ENCODE assay signal across 9 cellular contexts in the genomic region with DNA sequence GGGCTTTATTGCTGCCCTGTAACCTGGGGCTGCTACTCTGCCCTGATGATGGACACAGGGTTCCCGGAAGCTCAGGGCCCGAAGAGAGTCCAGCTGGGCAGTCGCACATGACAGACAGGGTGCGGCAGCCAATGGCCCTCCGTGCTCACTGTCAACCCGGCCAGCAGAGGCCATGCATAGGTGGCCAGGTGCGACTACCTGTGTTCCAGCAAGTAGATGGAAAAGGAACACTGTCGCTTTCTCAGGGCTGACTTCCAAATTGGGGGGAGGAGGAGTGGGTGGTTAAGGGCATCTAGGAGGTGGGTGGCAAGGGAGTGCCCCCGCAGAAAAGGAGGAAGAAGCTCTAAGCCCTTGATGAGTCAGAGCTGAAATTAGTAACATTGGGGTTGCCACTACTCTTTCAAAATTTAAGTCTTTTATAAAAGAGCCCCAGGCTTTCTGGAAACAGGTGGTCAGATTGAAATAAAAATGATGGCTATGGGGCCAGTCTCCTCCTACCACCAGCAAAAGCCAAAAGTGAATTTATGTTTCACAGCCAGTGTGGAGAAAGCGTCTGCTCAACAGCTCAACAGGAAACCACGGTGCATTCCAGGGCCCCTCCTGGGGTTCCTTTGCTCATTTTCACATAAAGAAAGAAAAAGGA. TPM values are rescaled to one million over a fixed set of nuclear protein-coding genes. Genes with fewer than 3 reads are reported as not detected.
DNase-seq lines count a peak whose midpoint lies in the region; ATAC-seq and TF ChIP-seq lines count a peak whose summit lies in the region.
"Had no signal": no experiment of that assay in that cellular context is flagged by ENCODE, and none has a peak within 500 bp of the region (broad histone marks: within the 10 kb centered on the region; RNA-seq: fewer than 3 reads in every experiment).

No MANE protein-coding gene starts in this region.

- no peak for TF ChIP-seq EP300 in stomach (IDR thresholded peaks at IDR 0.05)

- H3K27me3 ChIP-seq in neutrophil, result no peaks in the 10 kb centered on the region
- no peaks in the 10 kb centered on the region for H3K27me3 ChIP-seq in stomach

- no peaks in the 10 kb centered on the region for H3K36me3 Mint-ChIP-seq in activated T-helper 1 cell treated with anti-CD3 and anti-CD28 coated beads, Interleukin-12 subunit alpha, Interleukin-12 subunit beta, Interleukin-2, Interleukin-4 antibody, amounts not matched to agents 30 ng/mL and 10 ng/mL and 1 ng/mL, durations not matched to agents 14 hours and 24 hours and 36 hours (ENCODE audit: low read depth)

- H3K9me3 ChIP-seq in neutrophil, result no peaks in the 10 kb centered on the region
- no peaks in the 10 kb centered on the region for H3K9me3 ChIP-seq in stomach

- H3K9me3 Mint-ChIP-seq in activated T-helper 1 cell treated with anti-CD3 and anti-CD28 coated beads, Interleukin-12 subunit alpha, Interleukin-12 subunit beta, Interleukin-2, Interleukin-4 antibody, amounts not matched to agents 30 ng/mL and 10 ng/mL and 1 ng/mL, durations not matched to agents 14 hours and 24 hours and 36 hours, result no peaks in the 10 kb centered on the region

- H3K4me1 ChIP-seq in neutrophil (ENCODE audit: control insufficient read depth in 1 of 2, insufficient read depth in 1 of 2, low read depth in 1 of 2, low read length in 1 of 2), result peaks cover 55 to 65% of the 10 kb centered on the region in 2 experiments
- H3K4me1 ChIP-seq in stomach, result peaks cover 13 to 40% (median 21%) of the 10 kb centered on the region in 4 donors

- in situ Hi-C loops in GM13976 (cut with MboI; ENCODE audit: low sequenced_read_pairs, unreplicated experiment), result no loop called here

- H3K27ac Mint-ChIP-seq in activated T-helper 1 cell treated with anti-CD3 and anti-CD28 coated beads, Interleukin-12 subunit alpha, Interleukin-12 subunit beta, Interleukin-2, Interleukin-4 antibody, amounts not matched to agents 30 ng/mL and 10 ng/mL and 1 ng/mL, durations not matched to agents 14 hours and 24 hours and 36 hours, result peak overlapping the region; percentile 23

- DNase-seq in GM13976 (ENCODE audit: low spot score) (peak; percentile 57), RKO (ENCODE audit: low spot score) (no peak), stomach (no peak), cortex of kidney (lab: John Stamatoyannopoulos, UW) (no peak)
- DNase-seq in activated T-helper 1 cell treated with anti-CD3 and anti-CD28 coated beads, Interleukin-12 subunit alpha, Interleukin-12 subunit beta, Interleukin-2, Interleukin-4 antibody, amounts not matched to agents 30 ng/mL and 10 ng/mL and 1 ng/mL, durations not matched to agents 14 hours and 24 hours and 36 hours (ENCODE audit: low spot score), result no peak
- DNase-seq: effector CD4-positive, alpha-beta T cell had no signal

- no peaks in the 10 kb centered on the region for H3K27me3 Mint-ChIP-seq in activated T-helper 1 cell treated with anti-CD3 and anti-CD28 coated beads, Interleukin-12 subunit alpha, Interleukin-12 subunit beta, Interleukin-2, Interleukin-4 antibody, amounts not matched to agents 30 ng/mL and 10 ng/mL and 1 ng/mL, durations not matched to agents 14 hours and 24 hours and 36 hours (ENCODE audit: insufficient read depth)

- ATAC-seq in HG02610 (IDR thresholded peaks at IDR 0.05; ENCODE audit: unreplicated experiment) (peak; percentile 28), GM19324 (IDR thresholded peaks at IDR 0.05; ENCODE audit: low FRiP score, unreplicated experiment) (no peak)

- peak overlapping the region; percentile 12 for H3K4me3 Mint-ChIP-seq in activated T-helper 1 cell treated with anti-CD3 and anti-CD28 coated beads, Interleukin-12 subunit alpha, Interleukin-12 subunit beta, Interleukin-2, Interleukin-4 antibody, amounts not matched to agents 30 ng/mL and 10 ng/mL and 1 ng/mL, durations not matched to agents 14 hours and 24 hours and 36 hours

- WGBS in stomach, 5 donors, result 67 to 73% (median 69%) methylated on average over 11 of the region's 11 CpGs

- TF ChIP-seq POLR2A in stomach (IDR thresholded peaks at IDR 0.05), result no peak

- intact Hi-C loops in activated T-helper 1 cell treated with anti-CD3 and anti-CD28 coated beads, Interleukin-12 subunit alpha, Interleukin-12 subunit beta, Interleukin-2, Interleukin-4 antibody, amounts not matched to agents 30 ng/mL and 10 ng/mL and 1 ng/mL, durations not matched to agents 14 hours and 24 hours and 36 hours (cut with micrococcal nuclease), result loop anchor here (2.0 kb wide), 1 partner anchor 38 kb away; a partner anchor contains a TSS
- intact Hi-C loops in stomach (cut with DNase I; ENCODE audit: low total_unique reads), result no loop called here

- H3K27ac ChIP-seq in neutrophil (peak overlapping the region; percentile 73), stomach (peak overlapping the region in 1 of 5 donors; percentile 18)

- H3K4me3 ChIP-seq in neutrophil (ENCODE audit: low read depth in 1 of 2, low read length in 1 of 2), result peak overlapping the region in 1 of 2 experiments; percentile 11
- H3K4me3 ChIP-seq in stomach, result no peak overlapping the region

- H3K36me3 ChIP-seq in neutrophil (no peaks in the 10 kb centered on the region), stomach (no peaks in the 10 kb centered on the region)

- peaks cover 15% of the 10 kb centered on the region for H3K4me1 Mint-ChIP-seq in activated T-helper 1 cell treated with anti-CD3 and anti-CD28 coated beads, Interleukin-12 subunit alpha, Interleukin-12 subunit beta, Interleukin-2, Interleukin-4 antibody, amounts not matched to agents 30 ng/mL and 10 ng/mL and 1 ng/mL, durations not matched to agents 14 hours and 24 hours and 36 hours (ENCODE audit: low read depth)

- TF ChIP-seq CTCF in GM13976 (IDR thresholded peaks at IDR 0.05; ENCODE audit: borderline replicate concordance, control extremely low read depth, extremely low read depth, insufficient read depth, missing control alignments) (no peak), neutrophil (IDR thresholded peaks at IDR 0.05) (no peak), stomach (IDR thresholded peaks at IDR 0.05) (no peak)

RNA-seq across cellular contexts. Expression of a gene that starts 2.3 kb away (rescaled TPM):
- 0.29 and 0.42 TPM in 2 replicates for total RNA-seq in activated T-helper 1 cell treated with anti-CD3 and anti-CD28 coated beads, Interleukin-12 subunit alpha, Interleukin-12 subunit beta, Interleukin-2, Interleukin-4 antibody, amounts not matched to agents 30 ng/mL and 10 ng/mL and 1 ng/mL, durations not matched to agents 14 hours and 24 hours and 36 hours
- 1 to 10 TPM in 3 of 5 donors, not detected in 2; 3.5 to 9.0 (median 5.5) TPM for total RNA-seq in stomach
- under 1 TPM in 2 of 3 donors, not detected in 1; 0.25 to 0.46 TPM for polyA plus RNA-seq in stomach

RNA-seq across cellular contexts. Expression of a gene that starts 38.2 kb away (rescaled TPM):
- 2.0 and 2.7 TPM in 2 replicates for total RNA-seq in activated T-helper 1 cell treated with anti-CD3 and anti-CD28 coated beads, Interleukin-12 subunit alpha, Interleukin-12 subunit beta, Interleukin-2, Interleukin-4 antibody, amounts not matched to agents 30 ng/mL and 10 ng/mL and 1 ng/mL, durations not matched to agents 14 hours and 24 hours and 36 hours
- total RNA-seq in stomach, result 100 to 1,000 TPM in 1 of 5 donors, 10 to 100 TPM in 4; 35.1 to 150 (median 85.2) TPM
- polyA plus RNA-seq in stomach, result 10 to 100 TPM; 10.9 to 60.2 (median 58.0) TPM
